ENCODE assay signal across 33 cellular contexts in the genomic region with DNA sequence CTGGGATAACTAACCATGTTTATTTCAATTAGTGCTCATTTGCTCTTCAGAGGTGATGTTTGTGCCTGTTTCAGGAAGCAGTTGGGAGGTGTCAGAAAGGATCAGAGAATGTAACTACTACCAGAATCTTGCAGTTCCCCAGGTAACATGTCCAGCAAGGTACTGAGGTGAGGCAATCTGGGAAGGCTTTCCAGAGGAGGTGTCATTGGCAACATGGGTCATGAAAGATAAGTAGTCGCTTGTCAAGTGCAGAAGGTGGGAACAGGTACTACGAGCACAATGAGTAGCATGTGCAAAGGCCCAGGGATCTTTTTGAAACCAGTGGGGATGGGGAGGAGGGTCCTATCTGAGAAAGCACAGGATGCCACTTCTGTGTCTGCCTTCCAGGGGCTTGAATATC. TPM values are rescaled to one million over a fixed set of nuclear protein-coding genes. Genes with fewer than 3 reads are reported as not detected.
"Had no signal": no experiment of that assay in that cellular context is flagged by ENCODE, and none has a peak within 500 bp of the region (broad histone marks: within the 10 kb centered on the region; RNA-seq: fewer than 3 reads in every experiment).

No MANE protein-coding gene starts in this region.

- H3K9me3 Mint-ChIP-seq: stimulated activated effector memory CD8-positive, alpha-beta T cell treated with anti-CD3 and anti-CD28 coated beads, Interleukin-12 subunit alpha, Interleukin-12 subunit beta, amount 100 ng/mL, for 72 hours; stimulated activated memory B cell treated with anti-CD40 and anti-IgM and Interleukin-4, amounts not matched to agents 10 μg/mL and 1 μg/mL and 100 μg/mL, for 72 hours; stimulated activated naive B cell treated with anti-CD40 and anti-IgM and Interleukin-4, amounts not matched to agents 10 μg/mL and 1 μg/mL and 100 μg/mL, for 72 hours; stimulated activated naive CD8-positive, alpha-beta T cell treated with anti-CD3 and anti-CD28 coated beads, Interleukin-15, amount 100 ng/mL, for 72 hours; stimulated activated naive CD8-positive, alpha-beta T cell treated with anti-CD3 and anti-CD28 coated beads, Interleukin-15, Interleukin-2, amounts not matched to agents 100 ng/mL and 50 ng/mL, for 24 hours; type B pancreatic cell had no signal

- H3K4me3 Mint-ChIP-seq: stimulated activated effector memory CD8-positive, alpha-beta T cell treated with anti-CD3 and anti-CD28 coated beads, Interleukin-12 subunit alpha, Interleukin-12 subunit beta, amount 100 ng/mL, for 72 hours; stimulated activated memory B cell treated with anti-CD40 and anti-IgM and Interleukin-4, amounts not matched to agents 10 μg/mL and 1 μg/mL and 100 μg/mL, for 72 hours; stimulated activated naive B cell treated with anti-CD40 and anti-IgM and Interleukin-4, amounts not matched to agents 10 μg/mL and 1 μg/mL and 100 μg/mL, for 72 hours; stimulated activated naive CD8-positive, alpha-beta T cell treated with anti-CD3 and anti-CD28 coated beads, Interleukin-15, amount 100 ng/mL, for 72 hours; stimulated activated naive CD8-positive, alpha-beta T cell treated with anti-CD3 and anti-CD28 coated beads, Interleukin-15, Interleukin-2, amounts not matched to agents 100 ng/mL and 50 ng/mL, for 24 hours; type B pancreatic cell had no signal

- FAIRE-seq: urothelium cell line had no signal

- DNase-seq: stimulated activated CD4-positive, alpha-beta T cell treated with anti-CD3 and anti-CD28 coated beads, Interleukin-2, amount 100 ng/mL, for 48 hours; stimulated activated CD4-positive, alpha-beta T cell treated with anti-CD3 and anti-CD28 coated beads, Interleukin-4, amount 100 ng/mL, for 1 hour; stimulated activated CD4-positive, alpha-beta T cell treated with anti-CD3 and anti-CD28 coated beads, Interleukin-4, amount 100 ng/mL, for 24 hours; stimulated activated CD4-positive, alpha-beta T cell treated with anti-CD3 and anti-CD28 coated beads, Interleukin-4, amount 100 ng/mL, for 4 hours; stimulated activated CD8-positive, alpha-beta memory T cell treated with anti-CD3 and anti-CD28 coated beads, Interleukin-4, amount 100 ng/mL, for 48 hours; stimulated activated naive B cell treated with anti-CD40 and anti-IgM and Interleukin-4, amounts not matched to agents 10 μg/mL and 1 μg/mL and 100 μg/mL, for 72 hours; stimulated activated naive CD4-positive, alpha-beta T cell; stimulated activated naive CD4-positive, alpha-beta T cell treated with Interleukin-2 at 50 U/mL for 16 hours; stimulated activated naive CD8-positive, alpha-beta T cell treated with anti-CD3 and anti-CD28 coated beads, Interleukin-15, amount 100 ng/mL, for 72 hours; stimulated activated naive CD8-positive, alpha-beta T cell treated with anti-CD3 and anti-CD28 coated beads, Interleukin-15, Interleukin-2, amounts not matched to agents 100 U/mL and 50 U/mL, for 24 hours; stomach; substantia nigra; testis; thyroid gland; tibial artery; transverse colon; trophoblast cell; upper lobe of left lung; upper lobe of right lung; uterus had no signal

- H3K4me1 ChIP-seq: stomach, suprapubic skin, testis, thyroid gland, tibial artery, tibial nerve, transverse colon, upper lobe of left lung, upper lobe of right lung, uterus, vagina had no signal

- H3K27ac Mint-ChIP-seq: stimulated activated effector memory CD8-positive, alpha-beta T cell treated with anti-CD3 and anti-CD28 coated beads, Interleukin-12 subunit alpha, Interleukin-12 subunit beta, amount 100 ng/mL, for 72 hours; stimulated activated memory B cell treated with anti-CD40 and anti-IgM and Interleukin-4, amounts not matched to agents 10 μg/mL and 1 μg/mL and 100 μg/mL, for 72 hours; stimulated activated naive B cell treated with anti-CD40 and anti-IgM and Interleukin-4, amounts not matched to agents 10 μg/mL and 1 μg/mL and 100 μg/mL, for 72 hours; stimulated activated naive CD8-positive, alpha-beta T cell treated with anti-CD3 and anti-CD28 coated beads, Interleukin-15, amount 100 ng/mL, for 72 hours; stimulated activated naive CD8-positive, alpha-beta T cell treated with anti-CD3 and anti-CD28 coated beads, Interleukin-15, Interleukin-2, amounts not matched to agents 100 ng/mL and 50 ng/mL, for 24 hours; type B pancreatic cell had no signal

- ATAC-seq: stimulated activated effector memory CD8-positive, alpha-beta T cell treated with anti-CD3 and anti-CD28 coated beads, Interleukin-12 subunit alpha, Interleukin-12 subunit beta, amount 100 ng/mL, for 72 hours; stimulated activated memory B cell treated with anti-CD40 and anti-IgM and Interleukin-4, amounts not matched to agents 10 μg/mL and 1 μg/mL and 100 μg/mL, for 72 hours; stimulated activated naive B cell treated with anti-CD40 and anti-IgM and Interleukin-4, amounts not matched to agents 10 μg/mL and 1 μg/mL and 100 μg/mL, for 72 hours; stimulated activated naive CD8-positive, alpha-beta T cell treated with anti-CD3 and anti-CD28 coated beads, Interleukin-15, amount 100 ng/mL, for 72 hours; stimulated activated naive CD8-positive, alpha-beta T cell treated with anti-CD3 and anti-CD28 coated beads, Interleukin-15, Interleukin-2, amounts not matched to agents 100 U/mL and 50 U/mL, for 24 hours; upper lobe of right lung had no signal

- H3K9me3 ChIP-seq: stomach, suprapubic skin, testis, thoracic aorta, thyroid gland, tibial artery, transverse colon, upper lobe of left lung, upper lobe of right lung, uterus, vagina had no signal

- H3K27me3 ChIP-seq: suprapubic skin, testis, thyroid gland, tibial artery, tibial nerve, transverse colon, upper lobe of left lung, upper lobe of right lung, uterus, vagina had no signal

- H3K36me3 ChIP-seq: stomach, suprapubic skin, thoracic aorta, thyroid gland, tibial artery, tibial nerve, transverse colon, upper lobe of left lung, upper lobe of right lung, uterus, vagina had no signal

- H3K36me3 Mint-ChIP-seq: stimulated activated effector memory CD8-positive, alpha-beta T cell treated with anti-CD3 and anti-CD28 coated beads, Interleukin-12 subunit alpha, Interleukin-12 subunit beta, amount 100 ng/mL, for 72 hours; stimulated activated memory B cell treated with anti-CD40 and anti-IgM and Interleukin-4, amounts not matched to agents 10 μg/mL and 1 μg/mL and 100 μg/mL, for 72 hours; stimulated activated naive B cell treated with anti-CD40 and anti-IgM and Interleukin-4, amounts not matched to agents 10 μg/mL and 1 μg/mL and 100 μg/mL, for 72 hours; type B pancreatic cell had no signal

- H3K4me3 ChIP-seq: stomach, suprapubic skin, testis, thoracic aorta, thyroid gland, tibial artery, tibial nerve, transverse colon, upper lobe of left lung, upper lobe of right lung, uterus, vagina had no signal

- H3K27ac ChIP-seq: stomach, suprapubic skin, testis, thoracic aorta, thyroid gland, tibial artery, tibial nerve, transverse colon, upper lobe of left lung, upper lobe of right lung, uterus, vagina had no signal

- H3K4me1 Mint-ChIP-seq: stimulated activated effector memory CD8-positive, alpha-beta T cell treated with anti-CD3 and anti-CD28 coated beads, Interleukin-12 subunit alpha, Interleukin-12 subunit beta, amount 100 ng/mL, for 72 hours; stimulated activated memory B cell treated with anti-CD40 and anti-IgM and Interleukin-4, amounts not matched to agents 10 μg/mL and 1 μg/mL and 100 μg/mL, for 72 hours; stimulated activated naive CD8-positive, alpha-beta T cell treated with anti-CD3 and anti-CD28 coated beads, Interleukin-15, amount 100 ng/mL, for 72 hours had no signal

RNA-seq across cellular contexts. Expression of a gene that starts 4.8 kb away (rescaled TPM):
- total RNA-seq: stomach, subcutaneous adipose tissue, suprapubic skin, temporal lobe, thoracic aorta, thyroid gland, tibial nerve, transverse colon, upper lobe of left lung, upper lobe of right lung, ureter, urinary bladder, uterus, vagina had no signal
- polyA plus RNA-seq: stomach, urinary bladder had no signal
